In genomic region chr16:58490100-58490499, GRCh38 we compare ENCODE assay signal across 20 cellular contexts. TPM values are rescaled to one million over a fixed set of nuclear protein-coding genes. Genes with fewer than 3 reads are reported as not detected.
A peak's percentile ranks its signal among the peaks of the same experiment; 100 is the strongest.
DNase-seq lines count a peak whose midpoint lies in the region; ATAC-seq, FAIRE-seq and TF ChIP-seq lines count a peak whose summit lies in the region.
"Had no signal": no experiment of that assay in that cellular context is flagged by ENCODE, and none has a peak within 500 bp of the region (broad histone marks: within the 10 kb centered on the region; RNA-seq: fewer than 3 reads in every experiment).

No MANE protein-coding gene starts in this region.

- H4K5ac ChIP-seq in H1 (ENCODE audit: insufficient read length, low read depth, low read length): no peak overlapping the region

- no peak overlapping the region for H2BK5ac ChIP-seq in H1 (ENCODE audit: low read depth, low read length)
- no peak overlapping the region for H2BK5ac ChIP-seq in neuronal stem cell (ENCODE audit: low read length)

- FAIRE-seq in H1 (lab: Jason Lieb, UNC): no peak
- FAIRE-seq: GM12878, GM19239, H54 had no signal

- TF ChIP-seq RAD21 in H1 (IDR thresholded peaks at IDR 0.05 in 1 of 2, conservative IDR thresholded peaks at IDR 0.05 in 1 of 2; ENCODE audit: low read depth in 2 of 2, low read length in 2 of 2): no peak

- TF ChIP-seq POLR2A in H1 (IDR thresholded peaks at IDR 0.05; ENCODE audit: control extremely low read depth in 1 of 2, low read depth in 2 of 2, low read length in 2 of 2): no peak

- CTCF ChIA-PET in H1 (lab: Charles Lee; ENCODE audit: partially characterized antibody): interaction anchor here (0.9 to 4.4 kb wide), 3 partner anchors 150 to 154 kb away, joined by 3 to 67 read pairs (median 3); no protein-coding TSS in a partner anchor

- no peaks in the 10 kb centered on the region for H3K9me3 ChIP-seq in left ventricle myocardium inferior (replicated peaks)
- H3K9me3 ChIP-seq in H1 (ENCODE audit: insufficient read depth in 2 of 2, low read depth in 1 of 2, low read length in 1 of 2): no peaks in the 10 kb centered on the region
- H3K9me3 ChIP-seq in neuronal stem cell (replicated peaks in 1 of 2; ENCODE audit: control insufficient read depth in 2 of 2, insufficient read depth in 1 of 2, low read depth in 1 of 2, low read length in 2 of 2): no peaks in the 10 kb centered on the region
- no peaks in the 10 kb centered on the region for H3K9me3 ChIP-seq in upper lobe of right lung
- H3K9me3 ChIP-seq: BLaER1 treated with 17β-estradiol and CSF1 and Interleukin-3, amounts not matched to agents 10 nM and 100 nM had no signal

- no peaks in the 10 kb centered on the region for H4K20me1 ChIP-seq in H1 (replicated peaks in 1 of 2; ENCODE audit: control insufficient read depth in 1 of 2, insufficient read depth in 2 of 2, low read length in 2 of 2)
- H4K20me1 ChIP-seq: BLaER1 treated with 17β-estradiol and CSF1 and Interleukin-3, amounts not matched to agents 10 nM and 100 nM had no signal

- no peak overlapping the region for H2AFZ ChIP-seq in H1 (ENCODE audit: low read length)
- H2AFZ ChIP-seq in neuronal stem cell (ENCODE audit: low read length): no peak overlapping the region
- H2AFZ ChIP-seq: GM23248 had no signal

- TF ChIP-seq CTCF in left ventricle myocardium inferior (IDR thresholded peaks at IDR 0.05; ENCODE audit: borderline replicate concordance): no peak
- no peak for TF ChIP-seq CTCF in H1 (IDR thresholded peaks at IDR 0.05; ENCODE audit: control extremely low read depth in 1 of 3, insufficient read depth in 1 of 3, low read depth in 1 of 3, low read length in 3 of 3)
- no peak for TF ChIP-seq CTCF in upper lobe of right lung (IDR thresholded peaks at IDR 0.05)

- H3K79me1 ChIP-seq in H1 (ENCODE audit: low read depth, low read length): no peaks in the 10 kb centered on the region
- no peaks in the 10 kb centered on the region for H3K79me1 ChIP-seq in neuronal stem cell (ENCODE audit: low read depth, low read length)

- no peak overlapping the region for H2BK20ac ChIP-seq in H1 (ENCODE audit: low read length)

- H4K8ac ChIP-seq in H1 (ENCODE audit: extremely low read depth, insufficient read depth, low read length): no peak overlapping the region
- H4K8ac ChIP-seq in neuronal stem cell (ENCODE audit: low read depth, low read length): no peak overlapping the region

- 95% methylated on average over 4 of the region's 4 CpGs; no CpG with 5 or more reads in 1 of the 2 experiments for WGBS in H1 (ENCODE audit: extremely low coverage in 1 of 2, insufficient coverage in 1 of 2, insufficient read length in 1 of 2, insufficient replicate concordance in 2 of 2, low coverage in 1 of 2, low lambda C conversion rate in 2 of 2, missing lambda C conversion rate in 1 of 2), 2 experiments
- WGBS in neuronal stem cell (ENCODE audit: extremely low coverage in 2 of 2, insufficient read length in 2 of 2, insufficient replicate concordance in 1 of 2), 2 donors: no CpG with 5 or more reads among the region's 4 CpGs

- H3K36me3 ChIP-seq in left ventricle myocardium inferior (peaks cover 14% of the 10 kb centered on the region), H1 (ENCODE audit: control insufficient read depth in 2 of 4, insufficient read depth in 4 of 4, low read length in 3 of 4) (no peaks in the 10 kb centered on the region), neuronal stem cell (replicated peaks in 1 of 2; ENCODE audit: control insufficient read depth in 2 of 2, insufficient read depth in 2 of 2, low read length in 2 of 2) (no peaks in the 10 kb centered on the region), upper lobe of right lung (no peaks in the 10 kb centered on the region)
- H3K36me3 ChIP-seq: BLaER1 treated with 17β-estradiol and CSF1 and Interleukin-3, amounts not matched to agents 10 nM and 100 nM had no signal

- H4K91ac ChIP-seq in H1 (replicated peaks; ENCODE audit: insufficient read length, low read length) (no peak overlapping the region), neuronal stem cell (ENCODE audit: low read depth, low read length, poor library complexity) (no peak overlapping the region)

- H2BK15ac ChIP-seq in H1 (ENCODE audit: low read length) (no peak overlapping the region; the same call in 1 of the 2 replicates), neuronal stem cell (ENCODE audit: low read length) (peak overlapping the region; percentile 54)

- no peak for TF ChIP-seq EP300 in H1 (IDR thresholded peaks at IDR 0.05; ENCODE audit: borderline replicate concordance in 1 of 2, low read depth in 2 of 2, low read length in 2 of 2)

- H3K18ac ChIP-seq in H1 (ENCODE audit: extremely low read depth, low read length) (no peak overlapping the region), neuronal stem cell (ENCODE audit: low read length) (peak overlapping the region; percentile 67)

- DNase-seq in left ventricle myocardium inferior (no peak), left cardiac atrium (no peak), H1 (ENCODE audit: low read depth in 1 of 2, low spot score in 2 of 2) (no peak), neuronal stem cell (ENCODE audit: low spot score) (no peak), upper lobe of right lung (peak; percentile 44), NCI-H526 (lab: John Stamatoyannopoulos, UW) (no peak)
- DNase-seq: 8988T; Calu3; CD8-positive, alpha-beta T cell; DMS79 treated with DMSO at 0.1 percent for 48 hours; GF-D8; GM23248; HCEC 1CT had no signal

- H3K4ac ChIP-seq in H1 (replicated peaks; ENCODE audit: insufficient read length, low read depth, low read length) (no peak overlapping the region), neuronal stem cell (ENCODE audit: low read length) (no peak overlapping the region)

- H3K56ac ChIP-seq in H1 (replicated peaks; ENCODE audit: insufficient read length, low read depth, low read length): no peak overlapping the region

- H3K14ac ChIP-seq in H1 (ENCODE audit: insufficient read length) (no peak overlapping the region), neuronal stem cell (ENCODE audit: low read length) (peak overlapping the region; percentile 41)

- no peaks in the 10 kb centered on the region for H3K23me2 ChIP-seq in H1 (ENCODE audit: low read depth, low read length)

- H2AK5ac ChIP-seq in H1 (ENCODE audit: low read depth, low read length): 0 out of 2 replicates have a peak overlapping the region, but pooled peaks have one; percentile 24
- peak overlapping the region; percentile 1 for H2AK5ac ChIP-seq in neuronal stem cell (ENCODE audit: low read depth, low read length)

- H2BK12ac ChIP-seq in H1 (ENCODE audit: low read depth, low read length): peak overlapping the region; percentile 39; the same call in 1 of the 2 replicates
- H2BK12ac ChIP-seq in neuronal stem cell (ENCODE audit: low read length): no peak overlapping the region

- H3K27ac ChIP-seq in left ventricle myocardium inferior (replicated peaks) (peak overlapping the region; percentile 16), H1 (ENCODE audit: low read depth, low read length) (no peak overlapping the region), neuronal stem cell (replicated peaks; ENCODE audit: low read length) (no peak overlapping the region), upper lobe of right lung (no peak overlapping the region)
- H3K27ac ChIP-seq: BLaER1 treated with 17β-estradiol and CSF1 and Interleukin-3, amounts not matched to agents 10 nM and 100 nM; GM23248; HL-60 had no signal

- no peak overlapping the region for H3K23ac ChIP-seq in H1 (ENCODE audit: insufficient read length)
- no peak overlapping the region for H3K23ac ChIP-seq in neuronal stem cell (ENCODE audit: low read depth, low read length, poor library complexity)

- intact Hi-C loops in left ventricle myocardium inferior (cut with micrococcal nuclease) (no loop called here), left cardiac atrium (cut with DNase I) (no loop called here), upper lobe of right lung (cut with DNase I) (no loop called here)

- ATAC-seq in left cardiac atrium (no peak), upper lobe of right lung (no peak), GM18511 (IDR thresholded peaks at IDR 0.05; ENCODE audit: unreplicated experiment) (no peak), GM21367 (IDR thresholded peaks at IDR 0.05; ENCODE audit: unreplicated experiment) (no peak)
- ATAC-seq: CD8-positive, alpha-beta T cell; GM12878 had no signal

- POLR2A ChIA-PET in H1 (lab: Charles Lee; ENCODE audit: partially characterized antibody): no interaction called here

- H3K9ac ChIP-seq in H1 (replicated peaks in 1 of 4; ENCODE audit: extremely low read depth in 1 of 4, low read depth in 3 of 4, low read length in 3 of 4): no peak overlapping the region
- no peak overlapping the region for H3K9ac ChIP-seq in neuronal stem cell (ENCODE audit: low read depth, low read length, poor library complexity)
- H3K9ac ChIP-seq: BLaER1 treated with 17β-estradiol and CSF1 and Interleukin-3, amounts not matched to agents 10 nM and 100 nM; GM23248 had no signal

- no peak overlapping the region for H2BK120ac ChIP-seq in H1 (replicated peaks; ENCODE audit: low read depth, low read length)
- no peak overlapping the region for H2BK120ac ChIP-seq in neuronal stem cell (ENCODE audit: low read depth, low read length)

- H3K4me2 ChIP-seq in H1 (ENCODE audit: insufficient read depth in 1 of 2, low read depth in 2 of 2, low read length in 2 of 2) (no peak overlapping the region), neuronal stem cell (ENCODE audit: insufficient read depth, low read length, poor library complexity, severe bottlenecking) (no peak overlapping the region)

- no peaks in the 10 kb centered on the region for H3K27me3 ChIP-seq in left ventricle myocardium inferior (ENCODE audit: low read depth)
- H3K27me3 ChIP-seq in H1 (replicated peaks in 1 of 4; ENCODE audit: control insufficient read depth in 3 of 4, extremely low read depth in 1 of 4, insufficient read depth in 3 of 4, low read length in 3 of 4): no peaks in the 10 kb centered on the region; a peak in 2 of 7 replicates
- H3K27me3 ChIP-seq in neuronal stem cell (ENCODE audit: control insufficient read depth in 3 of 3, insufficient read depth in 3 of 3, low read depth in 1 of 3, low read length in 3 of 3): no peaks in the 10 kb centered on the region
- no peaks in the 10 kb centered on the region for H3K27me3 ChIP-seq in upper lobe of right lung
- H3K27me3 ChIP-seq: BLaER1 treated with 17β-estradiol and CSF1 and Interleukin-3, amounts not matched to agents 10 nM and 100 nM had no signal

- no peak overlapping the region for H3K4me3 ChIP-seq in left ventricle myocardium inferior
- no peak overlapping the region for H3K4me3 ChIP-seq in H1 (ENCODE audit: extremely low read depth in 1 of 4, insufficient read depth in 2 of 4, low read depth in 3 of 4, low read length in 4 of 4)
- H3K4me3 ChIP-seq in neuronal stem cell (ENCODE audit: low read length in 2 of 2): no peak overlapping the region
- H3K4me3 ChIP-seq in upper lobe of right lung: no peak overlapping the region
- H3K4me3 ChIP-seq: BLaER1 treated with 17β-estradiol and CSF1 and Interleukin-3, amounts not matched to agents 10 nM and 100 nM; GM12878; GM23248 had no signal

- H3K79me2 ChIP-seq in H1 (ENCODE audit: control insufficient read depth in 1 of 2, insufficient read depth in 2 of 2, low read length in 2 of 2): no peaks in the 10 kb centered on the region

- H3K4me1 ChIP-seq in left ventricle myocardium inferior (peaks cover 69% of the 10 kb centered on the region), H1 (replicated peaks in 1 of 4; ENCODE audit: control insufficient read depth in 3 of 4, insufficient read depth in 4 of 4, low read length in 3 of 4) (peaks cover 0 to 8% (median 3%) of the 10 kb centered on the region in 4 experiments; a peak in 3 of 7 replicates), neuronal stem cell (ENCODE audit: control insufficient read depth in 2 of 2, insufficient read depth in 1 of 2, low read depth in 1 of 2, low read length in 2 of 2) (peaks cover 27 to 37% of the 10 kb centered on the region in 2 donors), upper lobe of right lung (no peaks in the 10 kb centered on the region)

RNA-seq across cellular contexts. Expression of gene NDRG4, which starts 9.8 kb away (rescaled TPM):
- total RNA-seq in left ventricle myocardium inferior (763 TPM), left cardiac atrium (100 to 1,000 TPM; 121 to 153 TPM), upper lobe of right lung (48.1 TPM)
- total RNA-seq in H1 (2021; fragmentation: NEBNext Ultra II Directional; extraction: Animal tissue kit (Norgen Biotek cat#: 25700)): 18.9 and 20.8 TPM in 2 replicates
- 30.9 and 45.7 TPM in 2 replicates for polyA plus RNA-seq in H1 (2011; rRNA removed)
- polyA plus RNA-seq in H1 (2011; cell fraction: cytosol; rRNA removed): 36.6 TPM
- polyA plus RNA-seq in H1 (2011; cell fraction: nucleus; rRNA removed): 92.2 TPM
- 24.3 to 38.5 TPM (median 26.3 TPM) in 4 replicates for polyA plus RNA-seq in H1 (2012, experiment 1 of 2)
- polyA plus RNA-seq in H1 (2012, experiment 2 of 2): 13.1 TPM
- polyA plus RNA-seq in H1 (2013, experiment 1 of 2): 14.9 TPM
- polyA plus RNA-seq in H1 (2013, experiment 2 of 2): 13.9 TPM
- polyA minus RNA-seq in H1 (2011; rRNA and poly(A)+ RNA removed): 33.2 and 38.9 TPM in 2 replicates
- 27.0 TPM for polyA minus RNA-seq in H1 (2011; cell fraction: cytosol; rRNA and poly(A)+ RNA removed)
- 34.6 TPM for polyA minus RNA-seq in H1 (2011; cell fraction: nucleus; rRNA and poly(A)+ RNA removed)
- polyA plus RNA-seq in neuronal stem cell (2013, experiment 1 of 2): 23.0 TPM
- polyA plus RNA-seq in neuronal stem cell (2013, experiment 2 of 2): 24.0 TPM
- total RNA-seq: CD8-positive, alpha-beta T cell had no signal

RNA-seq across cellular contexts. Expression of gene SETD6, which starts 25.2 kb away (rescaled TPM):
- total RNA-seq in left ventricle myocardium inferior (16.8 TPM), left cardiac atrium (10 to 100 TPM; 10.7 to 10.8 TPM), upper lobe of right lung (22.0 TPM)
- 37.0 and 40.5 TPM in 2 replicates for total RNA-seq in H1 (2021; fragmentation: NEBNext Ultra II Directional; extraction: Animal tissue kit (Norgen Biotek cat#: 25700))
- polyA plus RNA-seq in H1 (2011; rRNA removed): 25.3 and 34.1 TPM in 2 replicates
- polyA plus RNA-seq in H1 (2011; cell fraction: cytosol; rRNA removed): 40.3 TPM
- polyA plus RNA-seq in H1 (2011; cell fraction: nucleus; rRNA removed): 84.0 TPM
- polyA plus RNA-seq in H1 (2012, experiment 1 of 2): 35.9 to 46.2 TPM (median 43.6 TPM) in 4 replicates
- polyA plus RNA-seq in H1 (2012, experiment 2 of 2): 10.2 TPM
- 29.8 TPM for polyA plus RNA-seq in H1 (2013, experiment 1 of 2)
- 26.8 TPM for polyA plus RNA-seq in H1 (2013, experiment 2 of 2)
- polyA minus RNA-seq in H1 (2011; rRNA and poly(A)+ RNA removed): 25.6 and 31.0 TPM in 2 replicates
- polyA minus RNA-seq in H1 (2011; cell fraction: cytosol; rRNA and poly(A)+ RNA removed): 21.4 TPM
- 85.0 TPM for polyA minus RNA-seq in H1 (2011; cell fraction: nucleus; rRNA and poly(A)+ RNA removed)
- polyA plus RNA-seq in neuronal stem cell (2013, experiment 1 of 2): 14.6 TPM
- 12.8 TPM for polyA plus RNA-seq in neuronal stem cell (2013, experiment 2 of 2)
